In the genomic region with DNA sequence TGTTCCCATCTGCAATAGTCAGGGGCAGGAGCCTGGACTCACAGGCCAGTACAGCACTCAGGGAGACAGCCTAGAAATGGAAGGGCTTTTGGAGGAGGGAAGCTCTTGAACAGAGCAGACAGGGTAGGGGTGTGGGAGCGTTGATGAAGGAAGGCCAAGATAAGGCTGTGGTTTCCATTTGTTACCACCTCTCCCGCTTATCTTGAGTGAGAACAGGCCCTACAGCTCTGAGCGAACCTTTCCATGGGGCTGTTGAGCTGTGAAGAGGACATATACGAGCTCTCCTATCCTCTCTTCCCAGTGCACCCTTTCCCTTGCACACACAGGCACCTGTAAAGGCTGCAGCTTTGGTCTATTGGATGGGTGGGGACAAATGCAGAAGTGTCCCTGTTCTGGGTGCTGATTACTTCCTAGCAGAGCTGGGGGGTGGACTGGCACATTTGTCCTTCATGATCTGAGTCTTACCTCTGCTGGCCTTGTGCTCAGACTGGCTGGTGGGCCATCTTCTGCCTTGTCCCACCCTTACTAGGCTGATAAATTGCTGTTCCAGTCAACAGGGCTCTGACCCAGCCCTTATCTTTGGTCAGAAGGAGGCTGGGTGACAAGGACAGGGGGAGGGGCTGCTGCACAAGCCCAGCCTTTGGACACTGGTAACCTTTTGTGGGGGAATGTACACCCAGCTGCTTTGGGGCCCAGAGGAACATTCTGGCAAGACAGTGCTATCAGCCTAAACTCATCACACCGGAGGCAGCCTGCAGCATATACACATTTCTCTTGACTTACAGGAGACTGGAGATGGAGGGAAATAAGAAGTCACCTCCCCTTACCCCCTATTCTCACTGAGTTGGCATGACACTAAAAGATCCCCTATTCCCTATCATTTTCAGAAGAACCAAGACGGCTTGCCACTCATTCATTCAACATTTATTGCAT, we compare ENCODE assay signal across 13 cellular contexts.
DNase-seq lines count a peak whose midpoint lies in the region; ATAC-seq and TF ChIP-seq lines count a peak whose summit lies in the region.
"Had no signal": no experiment of that assay in that cellular context is flagged by ENCODE, and none has a peak within 500 bp of the region (broad histone marks: within the 10 kb centered on the region; RNA-seq: fewer than 3 reads in every experiment).

No MANE protein-coding gene starts in this region.

- H3K4me3 ChIP-seq in right atrium auricular region (no peak overlapping the region), upper lobe of left lung (no peak overlapping the region), suprapubic skin (no peak overlapping the region), brain microvascular endothelial cell (ENCODE audit: low read depth, low read length) (no peak overlapping the region)
- H3K4me3 ChIP-seq: SJCRH30 had no signal

- H3K36me3 Mint-ChIP-seq in activated naive CD8-positive, alpha-beta T cell: peaks cover 2% of the 10 kb centered on the region
- H3K36me3 Mint-ChIP-seq in activated naive CD8-positive, alpha-beta T cell treated with anti-CD3 and anti-CD28 coated beads for 36 hours: no peaks in the 10 kb centered on the region

- in situ Hi-C loops in brain microvascular endothelial cell (cut with HindIII; ENCODE audit: low pct_ligation_motif_present, low sequenced_read_pairs): no loop called here

- H3K9me3 Mint-ChIP-seq in activated naive CD8-positive, alpha-beta T cell (ENCODE audit: low read depth): no peaks in the 10 kb centered on the region
- H3K9me3 Mint-ChIP-seq in activated naive CD8-positive, alpha-beta T cell treated with anti-CD3 and anti-CD28 coated beads for 36 hours: no peaks in the 10 kb centered on the region

- TF ChIP-seq CTCF in VCaP (conservative IDR thresholded peaks at IDR 0.05) (no peak), right atrium auricular region (IDR thresholded peaks at IDR 0.05) (no peak), upper lobe of left lung (IDR thresholded peaks at IDR 0.05) (no peak), suprapubic skin (IDR thresholded peaks at IDR 0.05) (no peak), brain microvascular endothelial cell (IDR thresholded peaks at IDR 0.05; ENCODE audit: low read depth, low read length, missing control alignments) (no peak)

- H3K27ac ChIP-seq in VCaP (peak overlapping the region; percentile 32), right atrium auricular region (peak overlapping the region; percentile 40 to 71), upper lobe of left lung (peak overlapping the region in 3 of 4 donors; percentile 17 to 60 (median 51)), suprapubic skin (no peak overlapping the region), brain microvascular endothelial cell (no peak overlapping the region)
- H3K27ac ChIP-seq: SJCRH30 had no signal

- no peak for DNase-seq in activated naive CD8-positive, alpha-beta T cell treated with anti-CD3 and anti-CD28 coated beads for 36 hours
- no peak for DNase-seq in right atrium auricular region (ENCODE audit: low spot score)
- DNase-seq in upper lobe of left lung: no peak
- no peak for DNase-seq in suprapubic skin (ENCODE audit: low spot score in 2 of 2)
- DNase-seq in brain microvascular endothelial cell: no peak
- DNase-seq: caudate nucleus, Karpas-422, NCI-H187 treated with DMSO at 0.1 percent for 48 hours, NCI-H748 treated with DMSO at 0.1 percent for 48 hours, SJCRH30 had no signal

- no peaks in the 10 kb centered on the region for H3K27me3 Mint-ChIP-seq in activated naive CD8-positive, alpha-beta T cell
- H3K27me3 Mint-ChIP-seq in activated naive CD8-positive, alpha-beta T cell treated with anti-CD3 and anti-CD28 coated beads for 36 hours: no peaks in the 10 kb centered on the region

- peaks cover 22% of the 10 kb centered on the region for H3K4me1 Mint-ChIP-seq in activated naive CD8-positive, alpha-beta T cell (ENCODE audit: low read depth)
- H3K4me1 Mint-ChIP-seq in activated naive CD8-positive, alpha-beta T cell treated with anti-CD3 and anti-CD28 coated beads for 36 hours: peaks cover 11% of the 10 kb centered on the region

- peak overlapping the region; percentile 6 for H3K4me3 Mint-ChIP-seq in activated naive CD8-positive, alpha-beta T cell
- no peak overlapping the region for H3K4me3 Mint-ChIP-seq in activated naive CD8-positive, alpha-beta T cell treated with anti-CD3 and anti-CD28 coated beads for 36 hours

- 61 to 65% methylated on average over 6 of the region's 6 CpGs for WGBS in upper lobe of left lung, 2 donors
- 87% methylated on average over 6 of the region's 6 CpGs for WGBS in suprapubic skin

- TF ChIP-seq POLR2A in upper lobe of left lung (IDR thresholded peaks at IDR 0.05) (no peak), suprapubic skin (IDR thresholded peaks at IDR 0.05) (no peak)

- no peaks in the 10 kb centered on the region for H3K9me3 ChIP-seq in right atrium auricular region
- H3K9me3 ChIP-seq in upper lobe of left lung: no peaks in the 10 kb centered on the region
- no peaks in the 10 kb centered on the region for H3K9me3 ChIP-seq in suprapubic skin
- H3K9me3 ChIP-seq: SJCRH30 had no signal

- H3K27me3 ChIP-seq in right atrium auricular region (no peaks in the 10 kb centered on the region), upper lobe of left lung (no peaks in the 10 kb centered on the region), suprapubic skin (no peaks in the 10 kb centered on the region), brain microvascular endothelial cell (replicated peaks) (peaks cover 3% of the 10 kb centered on the region)
- H3K27me3 ChIP-seq: SJCRH30 had no signal

- H3K36me3 ChIP-seq in right atrium auricular region (peaks cover 27% of the 10 kb centered on the region), upper lobe of left lung (peaks cover 0 to 44% (median 16%) of the 10 kb centered on the region in 4 donors), suprapubic skin (peaks cover 26% of the 10 kb centered on the region), brain microvascular endothelial cell (replicated peaks) (no peaks in the 10 kb centered on the region)
- H3K36me3 ChIP-seq: SJCRH30 had no signal

- no peak overlapping the region for H3K27ac Mint-ChIP-seq in activated naive CD8-positive, alpha-beta T cell
- no peak overlapping the region for H3K27ac Mint-ChIP-seq in activated naive CD8-positive, alpha-beta T cell treated with anti-CD3 and anti-CD28 coated beads for 36 hours

- peaks cover 0 to 96% of the 10 kb centered on the region in 2 donors for H3K4me1 ChIP-seq in right atrium auricular region
- peaks cover 53 to 73% (median 62%) of the 10 kb centered on the region in 4 donors for H3K4me1 ChIP-seq in upper lobe of left lung
- peaks cover 35% of the 10 kb centered on the region for H3K4me1 ChIP-seq in suprapubic skin
- H3K4me1 ChIP-seq: SJCRH30 had no signal

- no peak for TF ChIP-seq EP300 in upper lobe of left lung (IDR thresholded peaks at IDR 0.05)
- TF ChIP-seq EP300 in suprapubic skin (IDR thresholded peaks at IDR 0.05): no peak

- ATAC-seq in upper lobe of left lung (ENCODE audit: low FRiP score in 2 of 2) (no peak), GM21526 (IDR thresholded peaks at IDR 0.05; ENCODE audit: low FRiP score, unreplicated experiment) (no peak)

Comparison
In these comparisons a context has a peak if more than half of its experiments do, and no peak if none do; other contexts are left out.
1. H3K27ac ChIP-seq: peak in VCaP (single experiment), right atrium auricular region (2 of 2) and upper lobe of left lung (3 of 4); none in suprapubic skin (single experiment) and brain microvascular endothelial cell (single experiment).